In genomic region chr7:29247232-29247961, GRCh38 we compare ENCODE assay signal across 30 cellular contexts. TPM values are rescaled to one million over a fixed set of nuclear protein-coding genes. Genes with fewer than 3 reads are reported as not detected.
A peak's percentile ranks its signal among the peaks of the same experiment; 100 is the strongest.
DNase-seq lines count a peak whose midpoint lies in the region; ATAC-seq and TF ChIP-seq lines count a peak whose summit lies in the region.
"Had no signal": no experiment of that assay in that cellular context is flagged by ENCODE, and none has a peak within 500 bp of the region (broad histone marks: within the 10 kb centered on the region; RNA-seq: fewer than 3 reads in every experiment).

No MANE protein-coding gene starts in this region.

- no peaks in the 10 kb centered on the region for H4K20me1 ChIP-seq in Loucy (ENCODE audit: insufficient read depth, low read length, poor library complexity, severe bottlenecking)

- H3K27ac Mint-ChIP-seq in CD14-positive monocyte: peak overlapping the region in 4 of 7 donors; percentile 32 to 74 (median 46)
- peak overlapping the region; percentile 1 to 83 (median 49) for H3K27ac Mint-ChIP-seq in immature natural killer cell
- no peak overlapping the region for H3K27ac Mint-ChIP-seq in stimulated activated effector memory CD8-positive, alpha-beta T cell treated with anti-CD3 and anti-CD28 coated beads, Interleukin-12 subunit alpha, Interleukin-12 subunit beta, amount 100 ng/mL, for 72 hours
- H3K27ac Mint-ChIP-seq: activated CD8-positive, alpha-beta memory T cell treated with anti-CD3 and anti-CD28 coated beads, Interleukin-2, amount 10 ng/mL, durations not matched to agents 7 days and 5 days; B cell; memory B cell; T-helper 1 cell treated with Interleukin-12 subunit alpha and Interleukin-12 subunit beta and Interleukin-4 antibody, amounts not matched to agents 30 μg/mL and 1 μg/mL, for 36 hours had no signal

- H3F3A ChIP-seq in Loucy (ENCODE audit: low read depth): no peaks in the 10 kb centered on the region

- H3K36me3 Mint-ChIP-seq in CD14-positive monocyte: peaks cover 31 to 55% of the 10 kb centered on the region in 2 donors
- peaks cover 3 to 9% (median 3%) of the 10 kb centered on the region in 3 donors for H3K36me3 Mint-ChIP-seq in immature natural killer cell
- H3K36me3 Mint-ChIP-seq in stimulated activated effector memory CD8-positive, alpha-beta T cell treated with anti-CD3 and anti-CD28 coated beads, Interleukin-12 subunit alpha, Interleukin-12 subunit beta, amount 100 ng/mL, for 72 hours: no peaks in the 10 kb centered on the region
- H3K36me3 Mint-ChIP-seq: memory B cell had no signal

- H3K27me3 ChIP-seq in Loucy (ENCODE audit: insufficient read depth, low read length, poor library complexity, severe bottlenecking): no peaks in the 10 kb centered on the region
- H3K27me3 ChIP-seq: brain microvascular endothelial cell, hepatocyte, ovary had no signal

- peak overlapping the region; percentile 56 for H3K9ac ChIP-seq in Loucy (ENCODE audit: low read depth, low read length, poor library complexity, severe bottlenecking)
- H3K9ac ChIP-seq: SK-N-SH had no signal

- no peaks in the 10 kb centered on the region for H3K9me3 ChIP-seq in Loucy (ENCODE audit: insufficient read depth, low read depth, low read length)
- H3K9me3 ChIP-seq: gastroesophageal sphincter, HAP-1, MG63, ovary, SK-N-SH, thoracic aorta had no signal

- peak; percentile 17 for ATAC-seq in stimulated activated effector memory CD8-positive, alpha-beta T cell treated with anti-CD3 and anti-CD28 coated beads, Interleukin-12 subunit alpha, Interleukin-12 subunit beta, amount 100 ng/mL, for 72 hours
- ATAC-seq in HG02973 (IDR thresholded peaks at IDR 0.05; ENCODE audit: unreplicated experiment): no peak
- ATAC-seq in HG03354 (IDR thresholded peaks at IDR 0.05; ENCODE audit: poor library complexity, severe bottlenecking, unreplicated experiment): no peak
- ATAC-seq: activated CD8-positive, alpha-beta memory T cell treated with anti-CD3 and anti-CD28 coated beads, Interleukin-2, amount 10 ng/mL, durations not matched to agents 7 days and 5 days; activated T-cell treated with anti-CD3 and anti-CD28 coated beads, Interleukin-2, amount 50 U/mL, for 4 hours; gastroesophageal sphincter; PC-3 had no signal

- H3K4me1 Mint-ChIP-seq in CD14-positive monocyte (peaks cover 52% of the 10 kb centered on the region), immature natural killer cell (peaks cover 42 to 63% of the 10 kb centered on the region in 2 donors)
- peaks cover 39% of the 10 kb centered on the region for H3K4me1 Mint-ChIP-seq in stimulated activated effector memory CD8-positive, alpha-beta T cell treated with anti-CD3 and anti-CD28 coated beads, Interleukin-12 subunit alpha, Interleukin-12 subunit beta, amount 100 ng/mL, for 72 hours

- H3K4me2 ChIP-seq in Loucy (ENCODE audit: low read depth, low read length, poor library complexity, severe bottlenecking): peak overlapping the region; percentile 48
- H3K4me2 ChIP-seq: hepatocyte, SK-N-SH had no signal

- no peaks in the 10 kb centered on the region for H3K9me2 ChIP-seq in Loucy (replicated peaks; ENCODE audit: low read depth, low read length)
- H3K9me2 ChIP-seq: SK-N-SH had no signal

- DNase-seq in CD14-positive monocyte (ENCODE audit: low spot score) (no peak), immature natural killer cell (peak; percentile 37 to 44 (median 43)), superior temporal gyrus (ENCODE audit: extremely low spot score) (no peak)
- DNase-seq in stimulated activated effector memory CD8-positive, alpha-beta T cell treated with anti-CD3 and anti-CD28 coated beads, Interleukin-12 subunit alpha, Interleukin-12 subunit beta, amount 100 ng/mL, for 72 hours (ENCODE audit: low spot score in 2 of 2): no peak
- DNase-seq: ACHN; activated CD4-positive, alpha-beta T cell treated with anti-CD3 and anti-CD28 coated beads, Interleukin-2, amount 50 U/mL, for 4 hours; activated CD8-positive, alpha-beta memory T cell treated with anti-CD3 and anti-CD28 coated beads, Interleukin-2, amount 10 ng/mL, durations not matched to agents 7 days and 5 days; activated T-cell treated with anti-CD3 and anti-CD28 coated beads, Interleukin-2, amount 50 U/mL, for 4 hours; brain microvascular endothelial cell; MG63; NCI-H1930; NCI-H526; nephron progenitor cell; NK-92 treated with Interleukin-12 subunit alpha and Interleukin-12 subunit beta, amount 100 ng/mL, for 24 hours; PC-3; retina; SK-N-SH; stimulated activated naive CD4-positive, alpha-beta T cell treated with Interleukin-2 at 50 U/mL for 16 hours had no signal

- TF ChIP-seq CTCF in CD14-positive monocyte (IDR thresholded peaks at IDR 0.05) (no peak), Loucy (conservative IDR thresholded peaks at IDR 0.05; ENCODE audit: low read length) (no peak)

- intact Hi-C loops in CD14-positive monocyte (cut with micrococcal nuclease): no loop called here

- H2AFZ ChIP-seq in Loucy (ENCODE audit: low read length): no peak overlapping the region
- H2AFZ ChIP-seq: hepatocyte had no signal

- peaks cover 8% of the 10 kb centered on the region; the same call in 1 of the 2 replicates for H3K79me2 ChIP-seq in Loucy (ENCODE audit: insufficient read depth, low read length)
- H3K79me2 ChIP-seq: hepatocyte had no signal

- H3K27me3 Mint-ChIP-seq in CD14-positive monocyte (ENCODE audit: low read depth in 3 of 3): peaks cover 0 to 3% (median 0%) of the 10 kb centered on the region in 3 donors
- peaks cover 0 to 3% (median 2%) of the 10 kb centered on the region in 3 donors for H3K27me3 Mint-ChIP-seq in immature natural killer cell (ENCODE audit: low read depth in 3 of 3)
- H3K27me3 Mint-ChIP-seq: B cell had no signal

- H3K9me3 Mint-ChIP-seq in CD14-positive monocyte (peaks cover 0 to 2% (median 0%) of the 10 kb centered on the region in 7 donors), immature natural killer cell (no peaks in the 10 kb centered on the region)
- H3K9me3 Mint-ChIP-seq in stimulated activated effector memory CD8-positive, alpha-beta T cell treated with anti-CD3 and anti-CD28 coated beads, Interleukin-12 subunit alpha, Interleukin-12 subunit beta, amount 100 ng/mL, for 72 hours: no peaks in the 10 kb centered on the region
- H3K9me3 Mint-ChIP-seq: activated T-cell treated with anti-CD3 and anti-CD28 coated beads, Interleukin-2, amount 50 U/mL, for 4 hours; nephron progenitor cell; T-helper 1 cell treated with Interleukin-12 subunit alpha and Interleukin-12 subunit beta and Interleukin-4 antibody, amounts not matched to agents 30 μg/mL and 1 μg/mL, for 36 hours had no signal

- H3K4me3 Mint-ChIP-seq in CD14-positive monocyte (no peak overlapping the region), immature natural killer cell (peak overlapping the region; percentile 3 to 34 (median 16))
- H3K4me3 Mint-ChIP-seq in stimulated activated effector memory CD8-positive, alpha-beta T cell treated with anti-CD3 and anti-CD28 coated beads, Interleukin-12 subunit alpha, Interleukin-12 subunit beta, amount 100 ng/mL, for 72 hours: no peak overlapping the region
- H3K4me3 Mint-ChIP-seq: activated CD8-positive, alpha-beta memory T cell treated with anti-CD3 and anti-CD28 coated beads, Interleukin-2, amount 10 ng/mL, durations not matched to agents 7 days and 5 days; activated T-cell treated with anti-CD3 and anti-CD28 coated beads, Interleukin-2, amount 50 U/mL, for 4 hours; B cell; memory B cell; nephron progenitor cell; T-helper 1 cell treated with Interleukin-12 subunit alpha and Interleukin-12 subunit beta and Interleukin-4 antibody, amounts not matched to agents 30 μg/mL and 1 μg/mL, for 36 hours had no signal

- peaks cover 40% of the 10 kb centered on the region for H3K4me1 ChIP-seq in Loucy (ENCODE audit: insufficient read depth, low read length, poor library complexity, severe bottlenecking)
- H3K4me1 ChIP-seq: gastroesophageal sphincter had no signal

- H3K36me3 ChIP-seq in Loucy (ENCODE audit: insufficient read depth, low read length): no peaks in the 10 kb centered on the region
- H3K36me3 ChIP-seq: brain microvascular endothelial cell, gastroesophageal sphincter, HAP-1, MG63, ovary, thoracic aorta had no signal

- H3K4me3 ChIP-seq in Loucy (ENCODE audit: low read length, poor library complexity, severe bottlenecking): peak overlapping the region; percentile 27
- H3K4me3 ChIP-seq: gastroesophageal sphincter, HAP-1, hepatocyte, MG63, ovary, skin epidermis, thoracic aorta had no signal

RNA-seq across cellular contexts. Expression of gene CHN2, which starts 52.8 kb away (rescaled TPM):
- polyA plus RNA-seq in CD14-positive monocyte (10 to 100 TPM; 26.6 to 44.8 TPM), immature natural killer cell (10 to 100 TPM in 2 of 3 donors, 1 to 10 TPM in 1; 7.7 to 23.9 (median 14.6) TPM)

Comparison
In these comparisons a context has a peak if more than half of its experiments do, and no peak if none do; other contexts are left out.
1. DNase-seq: peak in immature natural killer cell (3 of 3); none in CD14-positive monocyte (single experiment), stimulated activated effector memory CD8-positive, alpha-beta T cell treated with anti-CD3 and anti-CD28 coated beads, Interleukin-12 subunit alpha, Interleukin-12 subunit beta, amount 100 ng/mL, for 72 hours (0 of 2) and superior temporal gyrus (single experiment).
2. H3K4me3 Mint-ChIP-seq: peak in immature natural killer cell (5 of 5); none in CD14-positive monocyte (0 of 2) and stimulated activated effector memory CD8-positive, alpha-beta T cell treated with anti-CD3 and anti-CD28 coated beads, Interleukin-12 subunit alpha, Interleukin-12 subunit beta, amount 100 ng/mL, for 72 hours (single experiment).